Comparison of ENCODE assay signal across 15 cellular contexts in genomic region chr2:241451840-241452461, GRCh38.
"Had no signal": no experiment of that assay in that cellular context is flagged by ENCODE, and none has a peak within 500 bp of the region (broad histone marks: within the 10 kb centered on the region; RNA-seq: fewer than 3 reads in every experiment).

No MANE protein-coding gene starts in this region.

- H3K27ac Mint-ChIP-seq: dendritic cell treated with granulocyte-macrophage colony-stimulating factor and Interleukin-4, amounts not matched to agents 40 ng/mL and 50 ng/mL, for 4 days; effector memory CD8-positive, alpha-beta T cell; naive thymus-derived CD4-positive, alpha-beta T cell had no signal

- H3K27me3 ChIP-seq: esophagus muscularis mucosa, hepatocyte had no signal

- H3K79me2 ChIP-seq: hepatocyte had no signal

- H3K4me1 Mint-ChIP-seq: naive thymus-derived CD4-positive, alpha-beta T cell had no signal

- ATAC-seq: effector memory CD8-positive, alpha-beta T cell; left colon; naive thymus-derived CD4-positive, alpha-beta T cell; sciatic nerve had no signal

- H3K4me2 ChIP-seq: hepatocyte had no signal

- H3K27ac ChIP-seq: epithelial cell of prostate, esophagus muscularis mucosa, hepatocyte, neutrophil, skin epidermis had no signal

- H2AFZ ChIP-seq: hepatocyte had no signal

- H3K4me3 ChIP-seq: esophagus muscularis mucosa, hepatocyte, skin epidermis had no signal

- H3K9me3 Mint-ChIP-seq: dendritic cell treated with granulocyte-macrophage colony-stimulating factor and Interleukin-4, amounts not matched to agents 40 ng/mL and 50 ng/mL, for 4 days; effector memory CD8-positive, alpha-beta T cell; naive thymus-derived CD4-positive, alpha-beta T cell had no signal

- H3K36me3 ChIP-seq: neutrophil had no signal

- H3K4me1 ChIP-seq: esophagus muscularis mucosa had no signal

- H3K4me3 Mint-ChIP-seq: dendritic cell treated with granulocyte-macrophage colony-stimulating factor and Interleukin-4, amounts not matched to agents 40 ng/mL and 50 ng/mL, for 4 days; effector memory CD8-positive, alpha-beta T cell; naive thymus-derived CD4-positive, alpha-beta T cell had no signal

- H3K9me3 ChIP-seq: esophagus muscularis mucosa, neutrophil had no signal

- DNase-seq: effector memory CD8-positive, alpha-beta T cell; foreskin fibroblast; head of caudate nucleus; left colon; naive thymus-derived CD4-positive, alpha-beta T cell; stimulated activated CD4-positive, alpha-beta T cell treated with anti-CD3 and anti-CD28 coated beads, Interleukin-12 subunit alpha, Interleukin-12 subunit beta, amount 100 ng/mL, for 4 hours; stimulated activated naive CD4-positive, alpha-beta T cell treated with Interleukin-2 at 50 U/mL for 16 hours; trophoblast cell had no signal
